ENCODE assay signal across 2 cellular contexts in the genomic region with DNA sequence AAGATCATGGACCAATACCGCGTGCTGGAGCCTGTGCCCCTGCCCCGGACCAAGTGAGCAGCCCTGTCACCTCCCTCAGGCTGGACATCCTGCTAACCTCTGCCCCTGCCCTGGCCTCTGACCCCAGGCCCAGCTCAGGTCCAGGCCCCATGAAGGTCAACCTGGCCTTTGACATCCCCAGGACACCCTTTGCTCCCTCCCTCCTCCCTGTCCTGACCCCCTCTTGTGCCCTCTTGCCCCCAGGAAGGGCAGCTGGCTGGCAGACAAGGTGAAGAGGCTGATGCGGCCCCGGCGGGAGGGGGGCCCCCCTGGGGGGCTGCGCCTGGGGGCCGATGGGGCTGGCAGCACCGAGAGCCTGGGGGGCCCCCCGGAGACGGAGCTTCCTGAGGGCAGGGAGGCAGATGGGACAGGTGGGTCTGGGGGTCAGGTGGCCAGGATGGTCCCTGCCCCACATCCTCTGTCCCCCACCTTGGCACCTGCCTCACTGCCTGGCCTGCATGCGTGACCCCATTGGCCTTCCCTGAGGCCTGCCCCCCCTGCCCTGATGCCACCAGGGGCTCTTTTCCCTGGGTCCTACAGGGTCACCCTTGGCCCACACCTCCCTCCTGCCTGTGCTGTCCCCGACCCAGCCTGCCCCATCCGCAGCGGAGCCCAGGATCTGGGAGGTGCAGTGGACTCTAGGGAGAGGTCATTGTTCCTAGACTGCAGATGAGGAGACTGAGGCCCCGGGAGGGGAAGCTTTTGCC.
TF ChIP-seq lines count a peak whose summit lies in the region.

No MANE protein-coding gene starts in this region.

TF ChIP-seq in HepG2, 621 proteins besides CTCF, POLR2A, EP300 and RAD21 (continues in another document):
- TF ChIP-seq, protein P1, sequence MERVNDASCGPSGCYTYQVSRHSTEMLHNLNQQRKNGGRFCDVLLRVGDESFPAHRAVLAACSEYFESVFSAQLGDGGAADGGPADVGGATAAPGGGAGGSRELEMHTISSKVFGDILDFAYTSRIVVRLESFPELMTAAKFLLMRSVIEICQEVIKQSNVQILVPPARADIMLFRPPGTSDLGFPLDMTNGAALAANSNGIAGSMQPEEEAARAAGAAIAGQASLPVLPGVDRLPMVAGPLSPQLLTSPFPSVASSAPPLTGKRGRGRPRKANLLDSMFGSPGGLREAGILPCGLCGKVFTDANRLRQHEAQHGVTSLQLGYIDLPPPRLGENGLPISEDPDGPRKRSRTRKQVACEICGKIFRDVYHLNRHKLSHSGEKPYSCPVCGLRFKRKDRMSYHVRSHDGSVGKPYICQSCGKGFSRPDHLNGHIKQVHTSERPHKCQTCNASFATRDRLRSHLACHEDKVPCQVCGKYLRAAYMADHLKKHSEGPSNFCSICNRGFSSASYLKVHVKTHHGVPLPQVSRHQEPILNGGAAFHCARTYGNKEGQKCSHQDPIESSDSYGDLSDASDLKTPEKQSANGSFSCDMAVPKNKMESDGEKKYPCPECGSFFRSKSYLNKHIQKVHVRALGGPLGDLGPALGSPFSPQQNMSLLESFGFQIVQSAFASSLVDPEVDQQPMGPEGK (CRISPR knock-in tag; IDR thresholded peaks at IDR 0.05) = peak; percentile 41; the same call in 1 of the 2 replicates
- TF ChIP-seq NR2F2 (IDR thresholded peaks at IDR 0.05; ENCODE audit: borderline replicate concordance, low read depth) (peak; percentile 92), ZNF350 (CRISPR knock-in tag; IDR thresholded peaks at IDR 0.05; ENCODE audit: borderline replicate concordance, low read depth) (0 out of 2 replicates have a peak, but pooled peaks have one; percentile 28), ZNF629 (CRISPR knock-in tag; conservative IDR thresholded peaks at IDR 0.05) (peak; percentile 93), NR3C1 (CRISPR knock-in tag; IDR thresholded peaks at IDR 0.05) (no peak), NR2F1 (CRISPR knock-in tag; IDR thresholded peaks at IDR 0.05) (peak; percentile 35 to 80; a peak in 2 of 4 replicates), SP4 (CRISPR knock-in tag; IDR thresholded peaks at IDR 0.05) (no peak), HNRNPLL (IDR thresholded peaks at IDR 0.05; ENCODE audit: low read depth, low read length, poor library complexity, severe bottlenecking) (no peak)
- TF ChIP-seq, protein P2, sequence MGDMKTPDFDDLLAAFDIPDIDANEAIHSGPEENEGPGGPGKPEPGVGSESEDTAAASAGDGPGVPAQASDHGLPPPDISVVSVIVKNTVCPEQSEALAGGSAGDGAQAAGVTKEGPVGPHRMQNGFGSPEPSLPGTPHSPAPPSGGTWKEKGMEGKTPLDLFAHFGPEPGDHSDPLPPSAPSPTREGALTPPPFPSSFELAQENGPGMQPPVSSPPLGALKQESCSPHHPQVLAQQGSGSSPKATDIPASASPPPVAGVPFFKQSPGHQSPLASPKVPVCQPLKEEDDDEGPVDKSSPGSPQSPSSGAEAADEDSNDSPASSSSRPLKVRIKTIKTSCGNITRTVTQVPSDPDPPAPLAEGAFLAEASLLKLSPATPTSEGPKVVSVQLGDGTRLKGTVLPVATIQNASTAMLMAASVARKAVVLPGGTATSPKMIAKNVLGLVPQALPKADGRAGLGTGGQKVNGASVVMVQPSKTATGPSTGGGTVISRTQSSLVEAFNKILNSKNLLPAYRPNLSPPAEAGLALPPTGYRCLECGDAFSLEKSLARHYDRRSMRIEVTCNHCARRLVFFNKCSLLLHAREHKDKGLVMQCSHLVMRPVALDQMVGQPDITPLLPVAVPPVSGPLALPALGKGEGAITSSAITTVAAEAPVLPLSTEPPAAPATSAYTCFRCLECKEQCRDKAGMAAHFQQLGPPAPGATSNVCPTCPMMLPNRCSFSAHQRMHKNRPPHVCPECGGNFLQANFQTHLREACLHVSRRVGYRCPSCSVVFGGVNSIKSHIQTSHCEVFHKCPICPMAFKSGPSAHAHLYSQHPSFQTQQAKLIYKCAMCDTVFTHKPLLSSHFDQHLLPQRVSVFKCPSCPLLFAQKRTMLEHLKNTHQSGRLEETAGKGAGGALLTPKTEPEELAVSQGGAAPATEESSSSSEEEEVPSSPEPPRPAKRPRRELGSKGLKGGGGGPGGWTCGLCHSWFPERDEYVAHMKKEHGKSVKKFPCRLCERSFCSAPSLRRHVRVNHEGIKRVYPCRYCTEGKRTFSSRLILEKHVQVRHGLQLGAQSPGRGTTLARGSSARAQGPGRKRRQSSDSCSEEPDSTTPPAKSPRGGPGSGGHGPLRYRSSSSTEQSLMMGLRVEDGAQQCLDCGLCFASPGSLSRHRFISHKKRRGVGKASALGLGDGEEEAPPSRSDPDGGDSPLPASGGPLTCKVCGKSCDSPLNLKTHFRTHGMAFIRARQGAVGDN (CRISPR knock-in tag; IDR thresholded peaks at IDR 0.05) = peak; percentile 50
- TF ChIP-seq, protein P3, sequence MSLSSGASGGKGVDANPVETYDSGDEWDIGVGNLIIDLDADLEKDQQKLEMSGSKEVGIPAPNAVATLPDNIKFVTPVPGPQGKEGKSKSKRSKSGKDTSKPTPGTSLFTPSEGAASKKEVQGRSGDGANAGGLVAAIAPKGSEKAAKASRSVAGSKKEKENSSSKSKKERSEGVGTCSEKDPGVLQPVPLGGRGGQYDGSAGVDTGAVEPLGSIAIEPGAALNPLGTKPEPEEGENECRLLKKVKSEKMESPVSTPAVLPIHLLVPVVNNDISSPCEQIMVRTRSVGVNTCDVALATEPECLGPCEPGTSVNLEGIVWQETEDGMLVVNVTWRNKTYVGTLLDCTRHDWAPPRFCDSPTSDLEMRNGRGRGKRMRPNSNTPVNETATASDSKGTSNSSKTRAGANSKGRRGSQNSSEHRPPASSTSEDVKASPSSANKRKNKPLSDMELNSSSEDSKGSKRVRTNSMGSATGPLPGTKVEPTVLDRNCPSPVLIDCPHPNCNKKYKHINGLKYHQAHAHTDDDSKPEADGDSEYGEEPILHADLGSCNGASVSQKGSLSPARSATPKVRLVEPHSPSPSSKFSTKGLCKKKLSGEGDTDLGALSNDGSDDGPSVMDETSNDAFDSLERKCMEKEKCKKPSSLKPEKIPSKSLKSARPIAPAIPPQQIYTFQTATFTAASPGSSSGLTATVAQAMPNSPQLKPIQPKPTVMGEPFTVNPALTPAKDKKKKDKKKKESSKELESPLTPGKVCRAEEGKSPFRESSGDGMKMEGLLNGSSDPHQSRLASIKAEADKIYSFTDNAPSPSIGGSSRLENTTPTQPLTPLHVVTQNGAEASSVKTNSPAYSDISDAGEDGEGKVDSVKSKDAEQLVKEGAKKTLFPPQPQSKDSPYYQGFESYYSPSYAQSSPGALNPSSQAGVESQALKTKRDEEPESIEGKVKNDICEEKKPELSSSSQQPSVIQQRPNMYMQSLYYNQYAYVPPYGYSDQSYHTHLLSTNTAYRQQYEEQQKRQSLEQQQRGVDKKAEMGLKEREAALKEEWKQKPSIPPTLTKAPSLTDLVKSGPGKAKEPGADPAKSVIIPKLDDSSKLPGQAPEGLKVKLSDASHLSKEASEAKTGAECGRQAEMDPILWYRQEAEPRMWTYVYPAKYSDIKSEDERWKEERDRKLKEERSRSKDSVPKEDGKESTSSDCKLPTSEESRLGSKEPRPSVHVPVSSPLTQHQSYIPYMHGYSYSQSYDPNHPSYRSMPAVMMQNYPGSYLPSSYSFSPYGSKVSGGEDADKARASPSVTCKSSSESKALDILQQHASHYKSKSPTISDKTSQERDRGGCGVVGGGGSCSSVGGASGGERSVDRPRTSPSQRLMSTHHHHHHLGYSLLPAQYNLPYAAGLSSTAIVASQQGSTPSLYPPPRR (CRISPR knock-in tag; IDR thresholded peaks at IDR 0.05; ENCODE audit: borderline replicate concordance) = 0 out of 2 replicates have a peak, but pooled peaks have one; percentile 40

TF ChIP-seq in GM23338, 12 proteins besides CTCF, POLR2A, EP300 and RAD21:
- no peak for TF ChIP-seq CREB1 (CRISPR knock-in tag; IDR thresholded peaks at IDR 0.05; ENCODE audit: low read depth)
- TF ChIP-seq JUNB (IDR thresholded peaks at IDR 0.05; ENCODE audit: unreplicated experiment) = no peak
- TF ChIP-seq NANOG (IDR thresholded peaks at IDR 0.05; ENCODE audit: borderline replicate concordance) = no peak
- no peak for TF ChIP-seq EZH2phosphoT487 (IDR thresholded peaks at IDR 0.05; ENCODE audit: unreplicated experiment)
- TF ChIP-seq, protein P4, sequence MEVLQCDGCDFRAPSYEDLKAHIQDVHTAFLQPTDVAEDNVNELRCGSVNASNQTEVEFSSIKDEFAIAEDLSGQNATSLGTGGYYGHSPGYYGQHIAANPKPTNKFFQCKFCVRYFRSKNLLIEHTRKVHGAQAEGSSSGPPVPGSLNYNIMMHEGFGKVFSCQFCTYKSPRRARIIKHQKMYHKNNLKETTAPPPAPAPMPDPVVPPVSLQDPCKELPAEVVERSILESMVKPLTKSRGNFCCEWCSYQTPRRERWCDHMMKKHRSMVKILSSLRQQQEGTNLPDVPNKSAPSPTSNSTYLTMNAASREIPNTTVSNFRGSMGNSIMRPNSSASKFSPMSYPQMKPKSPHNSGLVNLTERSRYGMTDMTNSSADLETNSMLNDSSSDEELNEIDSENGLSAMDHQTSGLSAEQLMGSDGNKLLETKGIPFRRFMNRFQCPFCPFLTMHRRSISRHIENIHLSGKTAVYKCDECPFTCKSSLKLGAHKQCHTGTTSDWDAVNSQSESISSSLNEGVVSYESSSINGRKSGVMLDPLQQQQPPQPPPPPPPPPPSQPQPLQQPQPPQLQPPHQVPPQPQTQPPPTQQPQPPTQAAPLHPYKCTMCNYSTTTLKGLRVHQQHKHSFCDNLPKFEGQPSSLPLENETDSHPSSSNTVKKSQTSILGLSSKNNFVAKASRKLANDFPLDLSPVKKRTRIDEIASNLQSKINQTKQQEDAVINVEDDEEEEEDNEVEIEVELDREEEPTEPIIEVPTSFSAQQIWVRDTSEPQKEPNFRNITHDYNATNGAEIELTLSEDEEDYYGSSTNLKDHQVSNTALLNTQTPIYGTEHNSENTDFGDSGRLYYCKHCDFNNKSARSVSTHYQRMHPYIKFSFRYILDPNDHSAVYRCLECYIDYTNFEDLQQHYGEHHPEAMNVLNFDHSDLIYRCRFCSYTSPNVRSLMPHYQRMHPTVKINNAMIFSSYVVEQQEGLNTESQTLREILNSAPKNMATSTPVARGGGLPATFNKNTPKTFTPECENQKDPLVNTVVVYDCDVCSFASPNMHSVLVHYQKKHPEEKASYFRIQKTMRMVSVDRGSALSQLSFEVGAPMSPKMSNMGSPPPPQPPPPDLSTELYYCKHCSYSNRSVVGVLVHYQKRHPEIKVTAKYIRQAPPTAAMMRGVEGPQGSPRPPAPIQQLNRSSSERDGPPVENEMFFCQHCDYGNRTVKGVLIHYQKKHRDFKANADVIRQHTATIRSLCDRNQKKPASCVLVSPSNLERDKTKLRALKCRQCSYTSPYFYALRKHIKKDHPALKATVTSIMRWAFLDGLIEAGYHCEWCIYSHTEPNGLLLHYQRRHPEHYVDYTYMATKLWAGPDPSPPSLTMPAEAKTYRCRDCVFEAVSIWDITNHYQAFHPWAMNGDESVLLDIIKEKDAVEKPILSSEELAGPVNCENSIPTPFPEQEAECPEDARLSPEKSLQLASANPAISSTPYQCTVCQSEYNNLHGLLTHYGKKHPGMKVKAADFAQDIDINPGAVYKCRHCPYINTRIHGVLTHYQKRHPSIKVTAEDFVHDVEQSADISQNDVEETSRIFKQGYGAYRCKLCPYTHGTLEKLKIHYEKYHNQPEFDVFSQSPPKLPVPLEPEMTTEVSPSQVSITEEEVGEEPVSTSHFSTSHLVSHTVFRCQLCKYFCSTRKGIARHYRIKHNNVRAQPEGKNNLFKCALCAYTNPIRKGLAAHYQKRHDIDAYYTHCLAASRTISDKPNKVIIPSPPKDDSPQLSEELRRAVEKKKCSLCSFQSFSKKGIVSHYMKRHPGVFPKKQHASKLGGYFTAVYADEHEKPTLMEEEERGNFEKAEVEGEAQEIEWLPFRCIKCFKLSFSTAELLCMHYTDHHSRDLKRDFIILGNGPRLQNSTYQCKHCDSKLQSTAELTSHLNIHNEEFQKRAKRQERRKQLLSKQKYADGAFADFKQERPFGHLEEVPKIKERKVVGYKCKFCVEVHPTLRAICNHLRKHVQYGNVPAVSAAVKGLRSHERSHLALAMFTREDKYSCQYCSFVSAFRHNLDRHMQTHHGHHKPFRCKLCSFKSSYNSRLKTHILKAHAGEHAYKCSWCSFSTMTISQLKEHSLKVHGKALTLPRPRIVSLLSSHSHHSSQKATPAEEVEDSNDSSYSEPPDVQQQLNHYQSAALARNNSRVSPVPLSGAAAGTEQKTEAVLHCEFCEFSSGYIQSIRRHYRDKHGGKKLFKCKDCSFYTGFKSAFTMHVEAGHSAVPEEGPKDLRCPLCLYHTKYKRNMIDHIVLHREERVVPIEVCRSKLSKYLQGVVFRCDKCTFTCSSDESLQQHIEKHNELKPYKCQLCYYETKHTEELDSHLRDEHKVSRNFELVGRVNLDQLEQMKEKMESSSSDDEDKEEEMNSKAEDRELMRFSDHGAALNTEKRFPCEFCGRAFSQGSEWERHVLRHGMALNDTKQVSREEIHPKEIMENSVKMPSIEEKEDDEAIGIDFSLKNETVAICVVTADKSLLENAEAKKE (CRISPR knock-in tag; IDR thresholded peaks at IDR 0.05) = no peak
- no peak for TF ChIP-seq EZH2 (IDR thresholded peaks at IDR 0.05; ENCODE audit: low read depth, unreplicated experiment)
- TF ChIP-seq, protein P5, sequence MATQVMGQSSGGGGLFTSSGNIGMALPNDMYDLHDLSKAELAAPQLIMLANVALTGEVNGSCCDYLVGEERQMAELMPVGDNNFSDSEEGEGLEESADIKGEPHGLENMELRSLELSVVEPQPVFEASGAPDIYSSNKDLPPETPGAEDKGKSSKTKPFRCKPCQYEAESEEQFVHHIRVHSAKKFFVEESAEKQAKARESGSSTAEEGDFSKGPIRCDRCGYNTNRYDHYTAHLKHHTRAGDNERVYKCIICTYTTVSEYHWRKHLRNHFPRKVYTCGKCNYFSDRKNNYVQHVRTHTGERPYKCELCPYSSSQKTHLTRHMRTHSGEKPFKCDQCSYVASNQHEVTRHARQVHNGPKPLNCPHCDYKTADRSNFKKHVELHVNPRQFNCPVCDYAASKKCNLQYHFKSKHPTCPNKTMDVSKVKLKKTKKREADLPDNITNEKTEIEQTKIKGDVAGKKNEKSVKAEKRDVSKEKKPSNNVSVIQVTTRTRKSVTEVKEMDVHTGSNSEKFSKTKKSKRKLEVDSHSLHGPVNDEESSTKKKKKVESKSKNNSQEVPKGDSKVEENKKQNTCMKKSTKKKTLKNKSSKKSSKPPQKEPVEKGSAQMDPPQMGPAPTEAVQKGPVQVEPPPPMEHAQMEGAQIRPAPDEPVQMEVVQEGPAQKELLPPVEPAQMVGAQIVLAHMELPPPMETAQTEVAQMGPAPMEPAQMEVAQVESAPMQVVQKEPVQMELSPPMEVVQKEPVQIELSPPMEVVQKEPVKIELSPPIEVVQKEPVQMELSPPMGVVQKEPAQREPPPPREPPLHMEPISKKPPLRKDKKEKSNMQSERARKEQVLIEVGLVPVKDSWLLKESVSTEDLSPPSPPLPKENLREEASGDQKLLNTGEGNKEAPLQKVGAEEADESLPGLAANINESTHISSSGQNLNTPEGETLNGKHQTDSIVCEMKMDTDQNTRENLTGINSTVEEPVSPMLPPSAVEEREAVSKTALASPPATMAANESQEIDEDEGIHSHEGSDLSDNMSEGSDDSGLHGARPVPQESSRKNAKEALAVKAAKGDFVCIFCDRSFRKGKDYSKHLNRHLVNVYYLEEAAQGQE (IDR thresholded peaks at IDR 0.05; ENCODE audit: unreplicated experiment) = no peak
- TF ChIP-seq ZNF331 (CRISPR knock-in tag; IDR thresholded peaks at IDR 0.05; ENCODE audit: low read depth) = no peak
- no peak for TF ChIP-seq POLR2AphosphoS5 (IDR thresholded peaks at IDR 0.05; ENCODE audit: low read depth)
- TF ChIP-seq ZNF114 (CRISPR knock-in tag; IDR thresholded peaks at IDR 0.05) = no peak
- TF ChIP-seq, protein P6, sequence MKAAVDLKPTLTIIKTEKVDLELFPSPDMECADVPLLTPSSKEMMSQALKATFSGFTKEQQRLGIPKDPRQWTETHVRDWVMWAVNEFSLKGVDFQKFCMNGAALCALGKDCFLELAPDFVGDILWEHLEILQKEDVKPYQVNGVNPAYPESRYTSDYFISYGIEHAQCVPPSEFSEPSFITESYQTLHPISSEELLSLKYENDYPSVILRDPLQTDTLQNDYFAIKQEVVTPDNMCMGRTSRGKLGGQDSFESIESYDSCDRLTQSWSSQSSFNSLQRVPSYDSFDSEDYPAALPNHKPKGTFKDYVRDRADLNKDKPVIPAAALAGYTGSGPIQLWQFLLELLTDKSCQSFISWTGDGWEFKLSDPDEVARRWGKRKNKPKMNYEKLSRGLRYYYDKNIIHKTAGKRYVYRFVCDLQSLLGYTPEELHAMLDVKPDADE (IDR thresholded peaks at IDR 0.05) = no peak
